In genomic region chr13:58298556-58299135, GRCh38 we compare ENCODE assay signal across 26 cellular contexts.
"Had no signal": no experiment of that assay in that cellular context is flagged by ENCODE, and none has a peak within 500 bp of the region (broad histone marks: within the 10 kb centered on the region; RNA-seq: fewer than 3 reads in every experiment).

No MANE protein-coding gene starts in this region.

- H3K27me3 ChIP-seq: neural progenitor cell, ovary, right lobe of liver, sigmoid colon, stomach, thyroid gland, tibial nerve, upper lobe of left lung, vagina had no signal

- H3K4me3 ChIP-seq: neural progenitor cell, ovary, psoas muscle, right lobe of liver, sigmoid colon, stomach, thoracic aorta, thyroid gland, tibial nerve, upper lobe of left lung, vagina had no signal

- H2AFZ ChIP-seq: neural progenitor cell, parathyroid adenoma had no signal

- H3K4me1 ChIP-seq: neural progenitor cell, parathyroid adenoma, psoas muscle, sigmoid colon, thyroid gland, tibial nerve, upper lobe of left lung, vagina had no signal

- H3K79me2 ChIP-seq: parathyroid adenoma had no signal

- DNase-seq: occipital lobe; ovary; posterior cingulate gyrus; psoas muscle; right cardiac atrium; right lobe of liver; sigmoid colon; small intestine; stimulated activated CD4-positive, alpha-beta T cell treated with anti-CD3 and anti-CD28 coated beads, Interleukin-15, amount 100 ng/mL, for 24 hours; stimulated activated CD4-positive, alpha-beta T cell treated with anti-CD3 and anti-CD28 coated beads, Interleukin-2, amount 100 ng/mL, for 24 hours; stimulated activated CD4-positive, alpha-beta T cell treated with anti-CD3 and anti-CD28 coated beads, Interleukin-2, amount 100 ng/mL, for 48 hours; stimulated activated CD4-positive, alpha-beta T cell treated with anti-CD3 and anti-CD28 coated beads, Interleukin-4, amount 100 ng/mL, for 24 hours; stimulated activated naive B cell treated with anti-CD40 and anti-IgM and Interleukin-4, amounts not matched to agents 10 μg/mL and 1 μg/mL and 100 μg/mL, for 72 hours; stimulated activated naive CD4-positive, alpha-beta T cell treated with Interleukin-2 at 50 U/mL for 16 hours; stomach; thyroid gland; trophoblast cell; upper lobe of left lung had no signal

- H3K9me3 ChIP-seq: ovary, psoas muscle, right lobe of liver, sigmoid colon, stomach, thoracic aorta, thyroid gland, tibial nerve, upper lobe of left lung, vagina had no signal

- H3K36me3 ChIP-seq: neural progenitor cell, ovary, right lobe of liver, sigmoid colon, stomach, thoracic aorta, thyroid gland, tibial nerve, upper lobe of left lung, vagina had no signal

- H3K9ac ChIP-seq: neural progenitor cell, parathyroid adenoma had no signal

- ATAC-seq: natural killer cell treated with Interleukin-12 subunit alpha and Interleukin-12 subunit beta and Interleukin-15 and Interleukin-18, amount 100 ng/mL, for 72 hours; psoas muscle; right cardiac atrium; stimulated activated effector memory CD8-positive, alpha-beta T cell treated with anti-CD3 and anti-CD28 coated beads, Interleukin-12 subunit alpha, Interleukin-12 subunit beta, amount 100 ng/mL, for 72 hours; stimulated activated naive B cell treated with anti-CD40 and anti-IgM and Interleukin-4, amounts not matched to agents 10 μg/mL and 1 μg/mL and 100 μg/mL, for 72 hours had no signal

- H3K27ac ChIP-seq: neural progenitor cell, ovary, parathyroid adenoma, psoas muscle, right lobe of liver, sigmoid colon, stomach, thoracic aorta, thyroid gland, tibial nerve, upper lobe of left lung, vagina had no signal

- H3K4me2 ChIP-seq: neural progenitor cell had no signal

- FAIRE-seq: small intestine, urothelium cell line had no signal
